Comparison of ENCODE assay signal across 8 cellular contexts in genomic region chr4:6782147-6782845, GRCh38. TPM values are rescaled to one million over a fixed set of nuclear protein-coding genes. Genes with fewer than 3 reads are reported as not detected.
DNase-seq lines count a peak whose midpoint lies in the region; ATAC-seq lines count a peak whose summit lies in the region.

TSS of gene KIAA0232 (plus strand) at chr4:6782727. CDS start at chr4:6824454, 41,727 bp downstream.

- H3K4me3 ChIP-seq in effector memory CD4-positive, alpha-beta T cell (ENCODE audit: insufficient read depth, low read depth, low read length, poor library complexity, severe bottlenecking), result peak within 1 kb of the TSS; percentile 96
- H3K4me3 ChIP-seq in mesenchymal stem cell (ENCODE audit: insufficient read depth in 1 of 2, low read depth in 1 of 2, low read length in 2 of 2), result peak within 1 kb of the TSS; percentile 95 to 96

- no peaks in the 10 kb centered on the region for H3K9me3 ChIP-seq in effector memory CD4-positive, alpha-beta T cell (ENCODE audit: control insufficient read depth, low read length)
- no peaks in the 10 kb centered on the region for H3K9me3 ChIP-seq in mesenchymal stem cell (ENCODE audit: control insufficient read depth, low read length)

- 2% methylated on average over 45 of the region's 100 CpGs for WGBS in mesenchymal stem cell

- no peaks in the 10 kb centered on the region for H3K27me3 ChIP-seq in effector memory CD4-positive, alpha-beta T cell (replicated peaks; ENCODE audit: control insufficient read depth, insufficient read depth, low read length, poor library complexity, severe bottlenecking)
- peaks cover 0 to 5% of the 10 kb centered on the region in 2 experiments for H3K27me3 ChIP-seq in mesenchymal stem cell (ENCODE audit: control insufficient read depth in 1 of 2, insufficient read depth in 1 of 2, low read length in 2 of 2)

- peak within 1 kb of the TSS; percentile 96 for H4K91ac ChIP-seq in mesenchymal stem cell (ENCODE audit: low read length)

- peaks cover 6% of the 10 kb centered on the region for H3K4me1 ChIP-seq in effector memory CD4-positive, alpha-beta T cell (ENCODE audit: control insufficient read depth, insufficient read depth, low read length, poor library complexity, severe bottlenecking)
- peaks cover 15% of the 10 kb centered on the region for H3K4me1 ChIP-seq in mesenchymal stem cell (ENCODE audit: control insufficient read depth, insufficient read depth, low read depth, low read length)

- DNase-seq in CMK (ENCODE audit: low read depth), result peak; percentile 91
- DNase-seq in HT-29 (ENCODE audit: low spot score), result peak; percentile 84
- DNase-seq in NK-92 treated with Interleukin-12 subunit alpha and Interleukin-12 subunit beta, amount 100 ng/mL, for 24 hours (lab: John Stamatoyannopoulos, UW), result peak; percentile 79
- peak; percentile 84 to 86 (median 86) for DNase-seq in effector memory CD4-positive, alpha-beta T cell
- DNase-seq in mesenchymal stem cell, result peak; percentile 94
- DNase-seq in stimulated activated CD8-positive, alpha-beta memory T cell treated with anti-CD3 and anti-CD28 coated beads, Interleukin-12 subunit alpha, Interleukin-12 subunit beta, amount 100 ng/mL, for 24 hours (ENCODE audit: extremely low read depth), result peak; percentile 75

- peak within 1 kb of the TSS; percentile 94 for H2BK15ac ChIP-seq in mesenchymal stem cell (ENCODE audit: low read depth, poor library complexity, severe bottlenecking)

- H2AK5ac ChIP-seq in mesenchymal stem cell (ENCODE audit: low read length, severe bottlenecking), result no peak within 1 kb of the TSS

- H3K4me2 ChIP-seq in mesenchymal stem cell (ENCODE audit: low read length, poor library complexity, severe bottlenecking), result peak within 1 kb of the TSS; percentile 81

- peak within 1 kb of the TSS; percentile 74 for H2BK5ac ChIP-seq in mesenchymal stem cell (ENCODE audit: low read depth, low read length, poor library complexity, severe bottlenecking)

- ATAC-seq in GM19468 (IDR thresholded peaks at IDR 0.05; ENCODE audit: extremely low read depth, unreplicated experiment), result peak; percentile 41

- peak within 1 kb of the TSS; percentile 96 for H3K27ac ChIP-seq in effector memory CD4-positive, alpha-beta T cell (ENCODE audit: insufficient read depth, low read length, poor library complexity, severe bottlenecking)
- peak within 1 kb of the TSS; percentile 49 for H3K27ac ChIP-seq in mesenchymal stem cell (ENCODE audit: low read length, poor library complexity, severe bottlenecking)

- peak within 1 kb of the TSS; percentile 99 for H3K18ac ChIP-seq in mesenchymal stem cell (ENCODE audit: low read depth in 1 of 2, low read length in 2 of 2)

- H2AFZ ChIP-seq in mesenchymal stem cell (ENCODE audit: low read depth, low read length), result peak within 1 kb of the TSS; percentile 86

- CTCF ChIA-PET in activated CD8-positive, alpha-beta memory T cell treated with anti-CD3 and anti-CD28 coated beads for 36 hours (lab: Charles Lee), result interaction anchor here (0.6 to 1.3 kb wide), 4 partner anchors 20 to 91 kb away, joined by 3 to 5 read pairs (median 3); no protein-coding TSS in a partner anchor

- peak within 1 kb of the TSS; percentile 56 to 92 for H2BK12ac ChIP-seq in mesenchymal stem cell (ENCODE audit: low read length in 2 of 2)

- H3K79me1 ChIP-seq in mesenchymal stem cell (replicated peaks; ENCODE audit: low read length, poor library complexity, severe bottlenecking), result peaks cover 2% of the 10 kb centered on the region

- POLR2A ChIA-PET in activated CD8-positive, alpha-beta memory T cell treated with anti-CD3 and anti-CD28 coated beads for 36 hours (lab: Charles Lee), result no interaction called here

- H3K9ac ChIP-seq in mesenchymal stem cell (ENCODE audit: low read length), result peak within 1 kb of the TSS; percentile 97

- peak within 1 kb of the TSS; percentile 88 for H4K8ac ChIP-seq in mesenchymal stem cell (ENCODE audit: low read length)

- H3K14ac ChIP-seq in mesenchymal stem cell (ENCODE audit: low read length in 2 of 2), result peak within 1 kb of the TSS; percentile 95

- no peaks in the 10 kb centered on the region for H3K36me3 ChIP-seq in effector memory CD4-positive, alpha-beta T cell (ENCODE audit: control insufficient read depth, insufficient read depth, low read length)
- peaks cover 0 to 2% of the 10 kb centered on the region in 2 experiments for H3K36me3 ChIP-seq in mesenchymal stem cell (ENCODE audit: control insufficient read depth in 1 of 2, insufficient read depth in 2 of 2, low read depth in 1 of 2, low read length in 2 of 2)

- H3K4ac ChIP-seq in mesenchymal stem cell (ENCODE audit: low read depth in 1 of 2, low read length in 2 of 2), result peak within 1 kb of the TSS; percentile 98

- peak within 1 kb of the TSS; percentile 97 for H2BK120ac ChIP-seq in mesenchymal stem cell (ENCODE audit: low read depth, low read length)

- peak within 1 kb of the TSS; percentile 37 to 99 for H3K23ac ChIP-seq in mesenchymal stem cell (ENCODE audit: low read length in 2 of 2)

RNA-seq across cellular contexts. Expression of gene KIAA0232, which starts in this region (rescaled TPM):
- 5.7 and 6.0 TPM in 2 replicates for total RNA-seq in HT-29 (2014; rRNA removed; shearing (Covaris generic))
- total RNA-seq in activated CD8-positive, alpha-beta memory T cell treated with anti-CD3 and anti-CD28 coated beads for 36 hours, result 10 to 100 TPM; 14.0 to 17.5 TPM
- polyA plus RNA-seq in mesenchymal stem cell (2013, experiment 1 of 2), result 13.4 TPM
- 13.7 TPM for polyA plus RNA-seq in mesenchymal stem cell (2013, experiment 2 of 2)

Comparison
In these comparisons a context has a peak if more than half of its experiments do, and no peak if none do; other contexts are left out.
1. Peak in every context shown above with its lines: DNase-seq, ATAC-seq, H3K4me3 ChIP-seq and H3K27ac ChIP-seq.